33 cellular contexts compared by ENCODE assay signal in genomic region chr5:150993836-150994412, GRCh38. TPM values are rescaled to one million over a fixed set of nuclear protein-coding genes. Genes with fewer than 3 reads are reported as not detected.
"Had no signal": no experiment of that assay in that cellular context is flagged by ENCODE, and none has a peak within 500 bp of the region (broad histone marks: within the 10 kb centered on the region; RNA-seq: fewer than 3 reads in every experiment).

No MANE protein-coding gene starts in this region.

- H3K4me1 Mint-ChIP-seq: activated B cell treated with CpG ODN at 0.5 μM for 24 hours; activated naive CD4-positive, alpha-beta T cell treated with anti-CD3 and anti-CD28 coated beads, Interleukin-2, amount 50 U/mL, for 24 hours; activated naive CD8-positive, alpha-beta T cell treated with anti-CD3 and anti-CD28 coated beads for 36 hours; activated naive CD8-positive, alpha-beta T cell treated with anti-CD3 and anti-CD28 coated beads, Interleukin-2, amount 50 U/mL, for 24 hours; T-helper 17 cell had no signal

- H3K4me1 ChIP-seq: adrenal gland, body of pancreas, esophagus squamous epithelium, gastroesophageal sphincter had no signal

- H3K27me3 Mint-ChIP-seq: activated B cell treated with CpG ODN at 0.5 μM for 24 hours; activated CD8-positive, alpha-beta T cell treated with anti-CD3 and anti-CD28 coated beads for 36 hours; activated naive CD4-positive, alpha-beta T cell treated with anti-CD3 and anti-CD28 coated beads, Interleukin-2, amount 50 U/mL, for 24 hours; activated naive CD8-positive, alpha-beta T cell treated with anti-CD3 and anti-CD28 coated beads for 36 hours; activated naive CD8-positive, alpha-beta T cell treated with anti-CD3 and anti-CD28 coated beads, Interleukin-2, amount 50 U/mL, for 24 hours had no signal

- H3K27ac ChIP-seq: adrenal gland, body of pancreas, epithelial cell of prostate, esophagus squamous epithelium, gastroesophageal sphincter, WERI-Rb-1 had no signal

- H3K27ac Mint-ChIP-seq: activated B cell treated with CpG ODN at 0.5 μM for 24 hours; activated CD8-positive, alpha-beta T cell treated with anti-CD3 and anti-CD28 coated beads for 36 hours; activated naive CD4-positive, alpha-beta T cell treated with anti-CD3 and anti-CD28 coated beads for 36 hours; activated naive CD4-positive, alpha-beta T cell treated with anti-CD3 and anti-CD28 coated beads, Interleukin-2, amount 50 U/mL, for 24 hours; activated naive CD8-positive, alpha-beta T cell treated with anti-CD3 and anti-CD28 coated beads for 36 hours; activated naive CD8-positive, alpha-beta T cell treated with anti-CD3 and anti-CD28 coated beads, Interleukin-2, amount 50 U/mL, for 24 hours; activated T-helper 1 cell treated with anti-CD3 and anti-CD28 coated beads, Interleukin-12 subunit alpha, Interleukin-12 subunit beta, Interleukin-2, Interleukin-4 antibody, amounts not matched to agents 30 ng/mL and 10 ng/mL and 1 ng/mL, durations not matched to agents 14 hours and 24 hours and 36 hours; activated T-helper 2 cell treated with anti-CD3 and anti-CD28 coated beads, Interferon-gamma antibody, Interleukin-2, Interleukin-4, amounts not matched to agents 10 μg/mL and 5 μg/mL and 100 μg/mL, durations not matched to agents 14 hours and 24 hours and 36 hours; T-helper 17 cell; T-helper 2 cell treated with Interferon-gamma antibody and Interleukin-4, amounts not matched to agents 5 μg/mL and 100 μg/mL, for 36 hours had no signal

- ATAC-seq: activated CD4-positive, CD25-positive, alpha-beta regulatory T cell treated with anti-CD3 and anti-CD28 coated beads, Interleukin-2, amount 50 U/mL, for 24 hours; activated CD8-positive, alpha-beta T cell treated with anti-CD3 and anti-CD28 coated beads for 36 hours; activated naive CD8-positive, alpha-beta T cell treated with anti-CD3 and anti-CD28 coated beads, Interleukin-2, amount 50 U/mL, for 24 hours; body of pancreas; gastroesophageal sphincter; T-helper 17 cell had no signal

- H3K9me3 Mint-ChIP-seq: activated CD8-positive, alpha-beta T cell treated with anti-CD3 and anti-CD28 coated beads for 36 hours had no signal

- H3K4me3 Mint-ChIP-seq: activated B cell treated with CpG ODN at 0.5 μM for 24 hours; activated CD8-positive, alpha-beta T cell treated with anti-CD3 and anti-CD28 coated beads for 36 hours; activated naive CD4-positive, alpha-beta T cell treated with anti-CD3 and anti-CD28 coated beads for 36 hours; activated naive CD4-positive, alpha-beta T cell treated with anti-CD3 and anti-CD28 coated beads, Interleukin-2, amount 50 U/mL, for 24 hours; activated naive CD8-positive, alpha-beta T cell treated with anti-CD3 and anti-CD28 coated beads for 36 hours; activated naive CD8-positive, alpha-beta T cell treated with anti-CD3 and anti-CD28 coated beads, Interleukin-2, amount 50 U/mL, for 24 hours; activated T-helper 1 cell treated with anti-CD3 and anti-CD28 coated beads, Interleukin-12 subunit alpha, Interleukin-12 subunit beta, Interleukin-2, Interleukin-4 antibody, amounts not matched to agents 30 ng/mL and 10 ng/mL and 1 ng/mL, durations not matched to agents 14 hours and 24 hours and 36 hours; T-helper 17 cell; T-helper 2 cell treated with Interferon-gamma antibody and Interleukin-4, amounts not matched to agents 5 μg/mL and 100 μg/mL, for 36 hours had no signal

- DNase-seq: activated B cell treated with CpG ODN at 0.5 μM for 24 hours; activated CD4-positive, alpha-beta T cell treated with anti-CD3 and anti-CD28 coated beads for 48 hours; activated CD4-positive, alpha-beta T cell treated with anti-CD3 and anti-CD28 coated beads, Interleukin-2, amount 50 U/mL, for 1 hour; activated CD4-positive, alpha-beta T cell treated with anti-CD3 and anti-CD28 coated beads, Interleukin-2, amount 50 U/mL, for 48 hours; activated CD8-positive, alpha-beta memory T cell treated with anti-CD3 and anti-CD28 coated beads for 24 hours; activated CD8-positive, alpha-beta T cell treated with anti-CD3 and anti-CD28 coated beads for 36 hours; activated effector memory CD4-positive, alpha-beta T cell treated with anti-CD3 and anti-CD28 coated beads, Interleukin-2, amount 50 U/mL, for 16 hours; activated naive CD4-positive, alpha-beta T cell treated with anti-CD3 and anti-CD28 coated beads for 36 hours; activated naive CD8-positive, alpha-beta T cell treated with anti-CD3 and anti-CD28 coated beads for 36 hours; activated naive CD8-positive, alpha-beta T cell treated with anti-CD3 and anti-CD28 coated beads, Interleukin-2, amount 50 U/mL, for 24 hours; activated T-cell treated with anti-CD3 and anti-CD28 coated beads, Interleukin-2, amount 50 U/mL, for 1 hour; activated T-cell treated with anti-CD3 and anti-CD28 coated beads, Interleukin-2, amount 50 U/mL, for 48 hours; adrenal gland; amygdala; aorta; body of pancreas; caudate nucleus; cortex of kidney; dermis blood vessel endothelial cell; effector CD8-positive, alpha-beta T cell; esophagus squamous epithelium; foreskin melanocyte; T-helper 1 cell; T-helper 17 cell; T1000; WERI-Rb-1 had no signal

- H3K27me3 ChIP-seq: adrenal gland, body of pancreas, esophagus squamous epithelium, gastroesophageal sphincter had no signal

- H3K9me3 ChIP-seq: adrenal gland, body of pancreas, esophagus squamous epithelium, gastroesophageal sphincter had no signal

- H3K4me3 ChIP-seq: adrenal gland, body of pancreas, esophagus squamous epithelium, gastroesophageal sphincter had no signal

- H3K36me3 ChIP-seq: adrenal gland, esophagus squamous epithelium, gastroesophageal sphincter, WERI-Rb-1 had no signal

RNA-seq across cellular contexts. Expression of gene GPX3, which starts 26.5 kb away (rescaled TPM):
- total RNA-seq: activated CD8-positive, alpha-beta T cell treated with anti-CD3 and anti-CD28 coated beads for 36 hours; activated naive CD4-positive, alpha-beta T cell treated with anti-CD3 and anti-CD28 coated beads for 36 hours; activated naive CD8-positive, alpha-beta T cell treated with anti-CD3 and anti-CD28 coated beads for 36 hours; activated T-helper 1 cell treated with anti-CD3 and anti-CD28 coated beads, Interleukin-12 subunit alpha, Interleukin-12 subunit beta, Interleukin-2, Interleukin-4 antibody, amounts not matched to agents 30 ng/mL and 10 ng/mL and 1 ng/mL, durations not matched to agents 14 hours and 24 hours and 36 hours; activated T-helper 2 cell treated with anti-CD3 and anti-CD28 coated beads, Interferon-gamma antibody, Interleukin-2, Interleukin-4, amounts not matched to agents 10 μg/mL and 5 μg/mL and 100 μg/mL, durations not matched to agents 14 hours and 24 hours and 36 hours had no signal
